In the genomic region with DNA sequence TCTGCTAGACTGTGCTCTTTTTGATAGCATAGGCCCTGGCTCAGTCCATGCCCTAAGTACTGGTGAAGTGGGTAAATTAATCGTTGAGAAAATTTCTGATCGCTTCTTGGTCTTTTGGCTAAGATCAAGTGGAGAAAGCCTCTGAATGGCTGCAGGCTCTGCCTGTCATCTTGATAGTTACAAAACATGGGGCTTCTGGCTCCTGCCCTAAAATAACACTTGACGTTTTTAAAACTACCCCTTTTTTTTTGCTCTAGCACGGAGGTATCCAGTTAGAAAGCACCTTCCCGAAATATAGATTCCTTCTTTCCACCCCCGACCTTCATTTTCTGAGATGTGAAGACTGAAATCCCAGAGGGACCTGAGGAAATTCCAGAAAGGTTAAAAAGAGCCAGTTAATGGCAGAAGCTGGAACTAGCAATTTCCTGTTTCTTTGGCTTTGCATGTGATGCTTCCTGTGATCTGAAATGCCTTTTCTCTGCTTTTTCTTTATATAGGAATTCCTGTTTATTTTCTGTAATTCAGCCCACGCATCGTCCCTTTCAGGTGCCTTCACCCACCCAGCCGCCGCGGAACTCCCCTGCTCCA, we compare ENCODE assay signal across 13 cellular contexts. TPM values are rescaled to one million over a fixed set of nuclear protein-coding genes. Genes with fewer than 3 reads are reported as not detected.
DNase-seq lines count a peak whose midpoint lies in the region; ATAC-seq and TF ChIP-seq lines count a peak whose summit lies in the region.
"Had no signal": no experiment of that assay in that cellular context is flagged by ENCODE, and none has a peak within 500 bp of the region (broad histone marks: within the 10 kb centered on the region; RNA-seq: fewer than 3 reads in every experiment).

No MANE protein-coding gene starts in this region.

- WGBS in psoas muscle, 3 donors: 67 to 70% (median 68%) methylated on average over 11 of the region's 11 CpGs

- H3K4me1 Mint-ChIP-seq in Caco-2 (ENCODE audit: low read depth, unreplicated experiment): peaks cover 10% of the 10 kb centered on the region
- H3K4me1 Mint-ChIP-seq in activated T-helper 1 cell treated with anti-CD3 and anti-CD28 coated beads, Interleukin-12 subunit alpha, Interleukin-12 subunit beta, Interleukin-2, Interleukin-4 antibody, amounts not matched to agents 30 ng/mL and 10 ng/mL and 1 ng/mL, durations not matched to agents 14 hours and 24 hours and 36 hours (ENCODE audit: low read depth): no peaks in the 10 kb centered on the region

- DNase-seq in Caco-2 (no peak), left cardiac atrium (peak; percentile 42), psoas muscle (no peak), NCI-H446 treated with DMSO at 0.1 percent for 48 hours (lab: John Stamatoyannopoulos, UW) (no peak), HEK293T (ENCODE audit: extremely low spot score) (no peak)
- DNase-seq in activated T-helper 1 cell treated with anti-CD3 and anti-CD28 coated beads, Interleukin-12 subunit alpha, Interleukin-12 subunit beta, Interleukin-2, Interleukin-4 antibody, amounts not matched to agents 30 ng/mL and 10 ng/mL and 1 ng/mL, durations not matched to agents 14 hours and 24 hours and 36 hours (ENCODE audit: low spot score): no peak
- DNase-seq: activated B cell treated with CpG ODN at 0.5 μM for 24 hours; central memory CD4-positive, alpha-beta T cell; SIG-M5 had no signal

- POLR2A ChIA-PET in Caco-2 (lab: Charles Lee): interaction anchor here (0.7 to 1.2 kb wide), 2 partner anchors 11 to 23 kb away, joined by 3 read pairs; no protein-coding TSS in a partner anchor
- POLR2A ChIA-PET in HEK293T (lab: Yijun Ruan, JAX): no interaction called here

- no peaks in the 10 kb centered on the region for H3K36me3 ChIP-seq in Caco-2 (ENCODE audit: control insufficient read depth, insufficient read depth, low read length)
- H3K36me3 ChIP-seq in psoas muscle (ENCODE audit: insufficient read depth in 1 of 2, low read depth in 1 of 2): no peaks in the 10 kb centered on the region
- H3K36me3 ChIP-seq: suprapubic skin had no signal

- H3K27ac Mint-ChIP-seq in Caco-2 (ENCODE audit: unreplicated experiment): no peak overlapping the region
- H3K27ac Mint-ChIP-seq in activated T-helper 1 cell treated with anti-CD3 and anti-CD28 coated beads, Interleukin-12 subunit alpha, Interleukin-12 subunit beta, Interleukin-2, Interleukin-4 antibody, amounts not matched to agents 30 ng/mL and 10 ng/mL and 1 ng/mL, durations not matched to agents 14 hours and 24 hours and 36 hours: peak overlapping the region; percentile 32
- H3K27ac Mint-ChIP-seq: activated B cell treated with CpG ODN at 0.5 μM for 24 hours had no signal

- intact Hi-C loops in Caco-2 (cut with micrococcal nuclease; ENCODE audit: unreplicated experiment) (no loop called here), left cardiac atrium (cut with DNase I) (no loop called here), psoas muscle (cut with DNase I) (no loop called here)
- intact Hi-C loops in activated T-helper 1 cell treated with anti-CD3 and anti-CD28 coated beads, Interleukin-12 subunit alpha, Interleukin-12 subunit beta, Interleukin-2, Interleukin-4 antibody, amounts not matched to agents 30 ng/mL and 10 ng/mL and 1 ng/mL, durations not matched to agents 14 hours and 24 hours and 36 hours (cut with micrococcal nuclease): no loop called here

- BruUV-seq in Caco-2 (replicated peaks; lab: Mats Ljungman, UMichigan): no TSS peak

- no peaks in the 10 kb centered on the region for H3K9me3 Mint-ChIP-seq in Caco-2 (ENCODE audit: unreplicated experiment)
- H3K9me3 Mint-ChIP-seq in activated T-helper 1 cell treated with anti-CD3 and anti-CD28 coated beads, Interleukin-12 subunit alpha, Interleukin-12 subunit beta, Interleukin-2, Interleukin-4 antibody, amounts not matched to agents 30 ng/mL and 10 ng/mL and 1 ng/mL, durations not matched to agents 14 hours and 24 hours and 36 hours: no peaks in the 10 kb centered on the region
- H3K9me3 Mint-ChIP-seq: activated B cell treated with CpG ODN at 0.5 μM for 24 hours; activated T-cell treated with anti-CD3 and anti-CD28 coated beads, Interleukin-2, amount 50 U/mL, for 24 hours had no signal

- H3K4me1 ChIP-seq in Caco-2: no peaks in the 10 kb centered on the region
- H3K4me1 ChIP-seq in psoas muscle: no peaks in the 10 kb centered on the region

- TF ChIP-seq CTCF in Caco-2 (IDR thresholded peaks at IDR 0.05; ENCODE audit: insufficient read depth in 1 of 2, low read depth in 1 of 2, low read length in 1 of 2, severe bottlenecking in 1 of 2, unreplicated experiment in 1 of 2) (no peak), psoas muscle (IDR thresholded peaks at IDR 0.05) (no peak)

- H3K27me3 ChIP-seq in Caco-2 (replicated peaks; ENCODE audit: control insufficient read depth, insufficient read depth, low read length): no peaks in the 10 kb centered on the region; the same call in 1 of the 2 replicates
- H3K27me3 ChIP-seq in psoas muscle (ENCODE audit: insufficient read depth in 3 of 3, low read length in 2 of 3): peaks cover 0 to 42% (median 9%) of the 10 kb centered on the region in 3 donors

- H3K4me3 ChIP-seq in Caco-2 (ENCODE audit: low read depth, low read length): no peak overlapping the region
- H3K4me3 ChIP-seq in psoas muscle: peak overlapping the region; percentile 66

- H3K9me3 ChIP-seq in Caco-2 (no peaks in the 10 kb centered on the region), psoas muscle (no peaks in the 10 kb centered on the region)
- H3K9me3 ChIP-seq: suprapubic skin had no signal

- ATAC-seq in left cardiac atrium (no peak), psoas muscle (peak in 1 of 4 donors; percentile 22), HG03469 (IDR thresholded peaks at IDR 0.05; ENCODE audit: unreplicated experiment) (no peak)

- peaks cover 29% of the 10 kb centered on the region for H3K27me3 Mint-ChIP-seq in Caco-2 (ENCODE audit: insufficient read depth, unreplicated experiment)
- peaks cover 75% of the 10 kb centered on the region for H3K27me3 Mint-ChIP-seq in activated T-helper 1 cell treated with anti-CD3 and anti-CD28 coated beads, Interleukin-12 subunit alpha, Interleukin-12 subunit beta, Interleukin-2, Interleukin-4 antibody, amounts not matched to agents 30 ng/mL and 10 ng/mL and 1 ng/mL, durations not matched to agents 14 hours and 24 hours and 36 hours (ENCODE audit: insufficient read depth)

- H3K4me3 Mint-ChIP-seq in Caco-2 (ENCODE audit: unreplicated experiment): peak overlapping the region; percentile 83
- peak overlapping the region; percentile 16 for H3K4me3 Mint-ChIP-seq in activated T-helper 1 cell treated with anti-CD3 and anti-CD28 coated beads, Interleukin-12 subunit alpha, Interleukin-12 subunit beta, Interleukin-2, Interleukin-4 antibody, amounts not matched to agents 30 ng/mL and 10 ng/mL and 1 ng/mL, durations not matched to agents 14 hours and 24 hours and 36 hours

- CTCF ChIA-PET in Caco-2 (lab: Charles Lee): interaction anchor here (1.2 to 1.4 kb wide), 2 partner anchors 43 to 88 kb away, joined by 4 to 10 read pairs; no protein-coding TSS in a partner anchor
- CTCF ChIA-PET in HEK293T (lab: Yijun Ruan, JAX): no interaction called here

- H3K27ac ChIP-seq in psoas muscle: peak overlapping the region; percentile 34
- H3K27ac ChIP-seq: suprapubic skin had no signal

- peaks cover 11% of the 10 kb centered on the region for H3K36me3 Mint-ChIP-seq in Caco-2 (ENCODE audit: insufficient read depth, unreplicated experiment)
- H3K36me3 Mint-ChIP-seq in activated T-helper 1 cell treated with anti-CD3 and anti-CD28 coated beads, Interleukin-12 subunit alpha, Interleukin-12 subunit beta, Interleukin-2, Interleukin-4 antibody, amounts not matched to agents 30 ng/mL and 10 ng/mL and 1 ng/mL, durations not matched to agents 14 hours and 24 hours and 36 hours (ENCODE audit: low read depth): no peaks in the 10 kb centered on the region

TF ChIP-seq in HEK293T, 16 proteins besides CTCF, POLR2A, EP300 and RAD21:
- no peak for TF ChIP-seq BHLHE40 (IDR thresholded peaks at IDR 0.05; ENCODE audit: borderline replicate concordance)
- no peak for TF ChIP-seq L3MBTL2 (conservative IDR thresholded peaks at IDR 0.05)
- no peak for TF ChIP-seq ZNF384 (IDR thresholded peaks at IDR 0.05)
- TF ChIP-seq CTBP1 (IDR thresholded peaks at IDR 0.05; ENCODE audit: borderline replicate concordance): no peak
- TF ChIP-seq FOXA1 (IDR thresholded peaks at IDR 0.05): no peak
- no peak for TF ChIP-seq HDGF (IDR thresholded peaks at IDR 0.05; ENCODE audit: borderline replicate concordance)

RNA-seq across cellular contexts. Expression of a gene that starts 0.8 kb away (rescaled TPM):
- total RNA-seq in Caco-2 (2022) (0.46 and 0.50 TPM in 2 replicates), left cardiac atrium (1 to 10 TPM; 3.1 to 4.1 TPM), psoas muscle (1 to 10 TPM in 3 of 4 donors, under 1 TPM in 1; 0.60 to 3.2 (median 1.4) TPM)
- total RNA-seq in activated T-helper 1 cell treated with anti-CD3 and anti-CD28 coated beads, Interleukin-12 subunit alpha, Interleukin-12 subunit beta, Interleukin-2, Interleukin-4 antibody, amounts not matched to agents 30 ng/mL and 10 ng/mL and 1 ng/mL, durations not matched to agents 14 hours and 24 hours and 36 hours: 0.78 and 0.83 TPM in 2 replicates
- polyA plus RNA-seq in psoas muscle: 1 to 10 TPM in 1 of 3 donors, under 1 TPM in 2; 0.17 to 8.6 (median 0.25) TPM
- total RNA-seq: activated B cell treated with CpG ODN at 0.5 μM for 24 hours, H4 had no signal
